ENCODE assay signal across 8 cellular contexts in the genomic region with DNA sequence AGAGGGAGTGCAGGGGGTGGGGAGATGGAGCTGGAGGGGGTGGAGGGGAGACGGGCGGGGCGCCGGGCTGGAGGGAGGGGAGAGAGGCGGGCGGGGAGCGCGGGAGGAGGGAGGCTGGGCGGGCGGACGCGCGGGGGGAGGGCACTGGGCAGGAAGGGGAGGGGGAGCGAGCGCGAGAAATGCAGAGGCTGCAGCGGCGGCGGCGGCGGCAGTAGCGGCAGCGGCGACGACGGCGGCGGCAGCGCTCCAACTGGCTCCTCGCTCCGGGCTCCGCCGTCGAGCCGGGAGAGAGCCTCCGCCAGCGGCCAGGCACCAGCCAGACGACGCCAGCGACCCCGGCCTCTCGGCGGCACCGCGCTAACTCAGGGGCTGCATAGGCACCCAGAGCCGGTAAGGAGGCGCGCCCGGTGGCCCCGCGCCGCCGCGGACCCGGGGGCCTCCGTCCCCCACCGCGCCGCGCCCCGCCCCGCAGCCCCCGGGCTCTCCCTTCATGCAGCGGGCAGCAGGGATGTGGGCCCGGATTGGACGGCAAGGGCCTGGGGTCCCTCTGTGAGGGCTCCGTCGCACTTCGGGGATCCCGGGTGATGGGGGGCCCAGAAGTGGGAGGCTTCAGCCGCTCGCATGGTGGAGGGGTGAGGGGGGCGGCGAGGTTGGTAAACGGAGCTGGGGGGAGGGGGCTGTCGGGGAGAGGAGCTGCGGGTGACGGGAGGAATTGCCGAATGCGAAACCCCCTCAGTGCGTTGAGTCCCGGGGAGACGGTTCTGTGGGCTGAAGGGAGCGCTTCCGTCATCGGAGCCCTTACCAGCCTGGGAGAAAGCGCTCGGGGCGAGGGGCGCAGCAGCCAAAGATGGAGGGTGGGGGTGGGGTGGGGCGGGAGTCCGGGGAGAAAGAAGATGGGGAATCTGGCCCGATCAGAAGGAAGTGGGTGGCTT. TPM values are rescaled to one million over a fixed set of nuclear protein-coding genes. Genes with fewer than 3 reads are reported as not detected.
DNase-seq lines count a peak whose midpoint lies in the region; ATAC-seq and TF ChIP-seq lines count a peak whose summit lies in the region.

A gene with protein sequence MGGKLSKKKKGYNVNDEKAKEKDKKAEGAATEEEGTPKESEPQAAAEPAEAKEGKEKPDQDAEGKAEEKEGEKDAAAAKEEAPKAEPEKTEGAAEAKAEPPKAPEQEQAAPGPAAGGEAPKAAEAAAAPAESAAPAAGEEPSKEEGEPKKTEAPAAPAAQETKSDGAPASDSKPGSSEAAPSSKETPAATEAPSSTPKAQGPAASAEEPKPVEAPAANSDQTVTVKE (plus strand): TSS at position 211 of the 932 bp plus-strand sequence. CDS start 57,586 bp downstream, outside the sequence.

- intact Hi-C loops in Right ventricle myocardium inferior (cut with DNase I), result no loop called here

- DNase-seq in AG09309 (ENCODE audit: low read depth) (no peak), NCI-H748 (lab: John Stamatoyannopoulos, UW; ENCODE audit: unreplicated experiment) (peak; percentile 98), Right ventricle myocardium inferior (ENCODE audit: missing footprints) (peak; percentile 92), occipital lobe (lab: John Stamatoyannopoulos, UW) (peak; percentile 65), HUDEP-2 (lab: John Stamatoyannopoulos, UW; ENCODE audit: unreplicated experiment in 76 of 76) (no peak)

- peaks cover 39% of the 10 kb centered on the region for H3K27me3 Mint-ChIP-seq in activated naive CD4-positive, alpha-beta T cell treated with anti-CD3 and anti-CD28 coated beads, Interleukin-2, amount 50 U/mL, for 24 hours

- H3K27ac Mint-ChIP-seq in activated naive CD4-positive, alpha-beta T cell treated with anti-CD3 and anti-CD28 coated beads, Interleukin-2, amount 50 U/mL, for 24 hours, result no peak within 1 kb of the TSS

- no peaks in the 10 kb centered on the region for H3K9me3 Mint-ChIP-seq in activated naive CD4-positive, alpha-beta T cell treated with anti-CD3 and anti-CD28 coated beads, Interleukin-2, amount 50 U/mL, for 24 hours

- H3K36me3 Mint-ChIP-seq in activated naive CD4-positive, alpha-beta T cell treated with anti-CD3 and anti-CD28 coated beads, Interleukin-2, amount 50 U/mL, for 24 hours, result no peaks in the 10 kb centered on the region

- no peak for TF ChIP-seq CTCF in AG09309 (IDR thresholded peaks at IDR 0.05; ENCODE audit: control insufficient read depth, insufficient read depth, low read depth, low read length, missing control alignments)

- ATAC-seq in GM18868 (IDR thresholded peaks at IDR 0.05; ENCODE audit: unreplicated experiment), result peak; percentile 47
- ATAC-seq in HG03066 (IDR thresholded peaks at IDR 0.05; ENCODE audit: low read depth, unreplicated experiment), result peak; percentile 35
- peak; percentile 64 for ATAC-seq in Right ventricle myocardium inferior

- H3K4me3 ChIP-seq in AG09309 (ENCODE audit: control insufficient read depth, low read depth, low read length), result peak within 1 kb of the TSS; percentile 54

- peak within 1 kb of the TSS; percentile 69 for H3K4me3 Mint-ChIP-seq in activated naive CD4-positive, alpha-beta T cell treated with anti-CD3 and anti-CD28 coated beads, Interleukin-2, amount 50 U/mL, for 24 hours

- peaks cover 11% of the 10 kb centered on the region for H3K4me1 Mint-ChIP-seq in activated naive CD4-positive, alpha-beta T cell treated with anti-CD3 and anti-CD28 coated beads, Interleukin-2, amount 50 U/mL, for 24 hours

RNA-seq across cellular contexts. Expression of the gene that starts here (rescaled TPM):
- total RNA-seq in Right ventricle myocardium inferior (3.2 TPM), occipital lobe (359 TPM)

Comparison
In these comparisons a context has a peak if more than half of its experiments do, and no peak if none do; other contexts are left out.
1. RNA of the gene that starts here (total RNA-seq): 359 TPM in occipital lobe (single experiment); 3.2 TPM in Right ventricle myocardium inferior (single experiment); every median in the first group is over 10 times any median in the second.
2. DNase-seq: peak in NCI-H748 (single experiment), Right ventricle myocardium inferior (single experiment) and occipital lobe (single experiment); none in AG09309 (single experiment) and HUDEP-2 (0 of 76).
3. Peak in every context shown above with its lines, with median percentiles within 50 percentile points of each other: ATAC-seq.